8 cellular contexts compared by ENCODE assay signal in genomic region chr2:16756831-16757644, GRCh38.
DNase-seq lines count a peak whose midpoint lies in the region; ATAC-seq and TF ChIP-seq lines count a peak whose summit lies in the region.

No MANE protein-coding gene starts in this region.

- H4K8ac ChIP-seq in neuronal stem cell (ENCODE audit: low read depth, low read length), result no peak overlapping the region

- TF ChIP-seq CTCF in Peyer's patch (IDR thresholded peaks at IDR 0.05) (peak; percentile 73 to 84 (median 78)), fibroblast of villous mesenchyme (IDR thresholded peaks at IDR 0.05; ENCODE audit: insufficient read depth, low read depth, low read length) (peak; percentile 86)

- H3K27me3 Mint-ChIP-seq in IgD-negative memory B cell, result peaks cover 5% of the 10 kb centered on the region
- H3K27me3 Mint-ChIP-seq in activated T-helper 1 cell treated with anti-CD3 and anti-CD28 coated beads, Interleukin-12 subunit alpha, Interleukin-12 subunit beta, Interleukin-2, Interleukin-4 antibody, amounts not matched to agents 30 ng/mL and 10 ng/mL and 1 ng/mL, durations not matched to agents 14 hours and 24 hours and 36 hours (ENCODE audit: insufficient read depth), result peaks cover 2% of the 10 kb centered on the region

- no peaks in the 10 kb centered on the region for H3K27me3 ChIP-seq in Peyer's patch
- H3K27me3 ChIP-seq in neuronal stem cell (ENCODE audit: control insufficient read depth in 3 of 3, insufficient read depth in 3 of 3, low read depth in 1 of 3, low read length in 3 of 3), result peaks cover 0 to 11% (median 0%) of the 10 kb centered on the region in 3 experiments

- no CpG with 5 or more reads among the region's 21 CpGs for WGBS in neuronal stem cell (ENCODE audit: extremely low coverage in 2 of 2, insufficient read length in 2 of 2, insufficient replicate concordance in 1 of 2), 2 donors

- no peak overlapping the region for H2AFZ ChIP-seq in neuronal stem cell (ENCODE audit: low read length)

- TF ChIP-seq POLR2A in Peyer's patch (IDR thresholded peaks at IDR 0.05), result no peak

- no peak overlapping the region for H3K9ac ChIP-seq in neuronal stem cell (ENCODE audit: low read depth, low read length, poor library complexity)

- H3K27ac Mint-ChIP-seq in IgD-negative memory B cell, result peak overlapping the region in 2 of 3 donors; percentile 24 to 65
- no peak overlapping the region for H3K27ac Mint-ChIP-seq in activated T-helper 1 cell treated with anti-CD3 and anti-CD28 coated beads, Interleukin-12 subunit alpha, Interleukin-12 subunit beta, Interleukin-2, Interleukin-4 antibody, amounts not matched to agents 30 ng/mL and 10 ng/mL and 1 ng/mL, durations not matched to agents 14 hours and 24 hours and 36 hours

- H3K4me3 Mint-ChIP-seq in IgD-negative memory B cell, result peak overlapping the region in 2 of 4 donors; percentile 31 to 73
- H3K4me3 Mint-ChIP-seq in activated T-helper 1 cell treated with anti-CD3 and anti-CD28 coated beads, Interleukin-12 subunit alpha, Interleukin-12 subunit beta, Interleukin-2, Interleukin-4 antibody, amounts not matched to agents 30 ng/mL and 10 ng/mL and 1 ng/mL, durations not matched to agents 14 hours and 24 hours and 36 hours, result no peak overlapping the region

- H3K4me3 ChIP-seq in Peyer's patch, result no peak overlapping the region
- no peak overlapping the region for H3K4me3 ChIP-seq in fibroblast of villous mesenchyme (ENCODE audit: low read depth, low read length)
- H3K4me3 ChIP-seq in neuronal stem cell (ENCODE audit: low read length in 2 of 2), result no peak overlapping the region

- H3K4me2 ChIP-seq in neuronal stem cell (ENCODE audit: insufficient read depth, low read length, poor library complexity, severe bottlenecking), result no peak overlapping the region

- H2AK5ac ChIP-seq in neuronal stem cell (ENCODE audit: low read depth, low read length), result peak overlapping the region; percentile 73

- no peak overlapping the region for H3K18ac ChIP-seq in neuronal stem cell (ENCODE audit: low read length)

- no peaks in the 10 kb centered on the region for H3K79me1 ChIP-seq in neuronal stem cell (ENCODE audit: low read depth, low read length)

- H3K36me3 ChIP-seq in Peyer's patch, result no peaks in the 10 kb centered on the region
- H3K36me3 ChIP-seq in neuronal stem cell (replicated peaks in 1 of 2; ENCODE audit: control insufficient read depth in 2 of 2, insufficient read depth in 2 of 2, low read length in 2 of 2), result no peaks in the 10 kb centered on the region

- H3K4ac ChIP-seq in neuronal stem cell (ENCODE audit: low read length), result no peak overlapping the region

- H3K14ac ChIP-seq in neuronal stem cell (ENCODE audit: low read length), result no peak overlapping the region

- no peaks in the 10 kb centered on the region for H3K36me3 Mint-ChIP-seq in IgD-negative memory B cell
- no peaks in the 10 kb centered on the region for H3K36me3 Mint-ChIP-seq in activated T-helper 1 cell treated with anti-CD3 and anti-CD28 coated beads, Interleukin-12 subunit alpha, Interleukin-12 subunit beta, Interleukin-2, Interleukin-4 antibody, amounts not matched to agents 30 ng/mL and 10 ng/mL and 1 ng/mL, durations not matched to agents 14 hours and 24 hours and 36 hours (ENCODE audit: low read depth)

- H3K27ac ChIP-seq in Peyer's patch (no peak overlapping the region), neuronal stem cell (replicated peaks; ENCODE audit: low read length) (no peak overlapping the region)

- peaks cover 2 to 8% (median 4%) of the 10 kb centered on the region in 3 donors for H3K4me1 Mint-ChIP-seq in IgD-negative memory B cell
- no peaks in the 10 kb centered on the region for H3K4me1 Mint-ChIP-seq in activated T-helper 1 cell treated with anti-CD3 and anti-CD28 coated beads, Interleukin-12 subunit alpha, Interleukin-12 subunit beta, Interleukin-2, Interleukin-4 antibody, amounts not matched to agents 30 ng/mL and 10 ng/mL and 1 ng/mL, durations not matched to agents 14 hours and 24 hours and 36 hours (ENCODE audit: low read depth)

- intact Hi-C loops in activated T-helper 1 cell treated with anti-CD3 and anti-CD28 coated beads, Interleukin-12 subunit alpha, Interleukin-12 subunit beta, Interleukin-2, Interleukin-4 antibody, amounts not matched to agents 30 ng/mL and 10 ng/mL and 1 ng/mL, durations not matched to agents 14 hours and 24 hours and 36 hours (cut with micrococcal nuclease), result loop anchor here (1.0 to 2.0 kb wide), 5 partner anchors 139 to 818 kb away; no protein-coding TSS in a partner anchor

- H3K9me3 ChIP-seq in Peyer's patch, result no peaks in the 10 kb centered on the region
- no peaks in the 10 kb centered on the region for H3K9me3 ChIP-seq in neuronal stem cell (replicated peaks in 1 of 2; ENCODE audit: control insufficient read depth in 2 of 2, insufficient read depth in 1 of 2, low read depth in 1 of 2, low read length in 2 of 2)

- H2BK12ac ChIP-seq in neuronal stem cell (ENCODE audit: low read length), result no peak overlapping the region

- H3K4me1 ChIP-seq in Peyer's patch, result no peaks in the 10 kb centered on the region
- no peaks in the 10 kb centered on the region for H3K4me1 ChIP-seq in neuronal stem cell (ENCODE audit: control insufficient read depth in 2 of 2, insufficient read depth in 1 of 2, low read depth in 1 of 2, low read length in 2 of 2)

- H3K9me3 Mint-ChIP-seq in IgD-negative memory B cell, result no peaks in the 10 kb centered on the region
- H3K9me3 Mint-ChIP-seq in activated T-helper 1 cell treated with anti-CD3 and anti-CD28 coated beads, Interleukin-12 subunit alpha, Interleukin-12 subunit beta, Interleukin-2, Interleukin-4 antibody, amounts not matched to agents 30 ng/mL and 10 ng/mL and 1 ng/mL, durations not matched to agents 14 hours and 24 hours and 36 hours, result no peaks in the 10 kb centered on the region

- H4K91ac ChIP-seq in neuronal stem cell (ENCODE audit: low read depth, low read length, poor library complexity), result no peak overlapping the region

- no peak overlapping the region for H2BK5ac ChIP-seq in neuronal stem cell (ENCODE audit: low read length)

- peak; percentile 97 for ATAC-seq in GM21528 (IDR thresholded peaks at IDR 0.05; ENCODE audit: low FRiP score, unreplicated experiment)

- no peak overlapping the region for H3K23ac ChIP-seq in neuronal stem cell (ENCODE audit: low read depth, low read length, poor library complexity)

- H2BK120ac ChIP-seq in neuronal stem cell (ENCODE audit: low read depth, low read length), result no peak overlapping the region

- DNase-seq in DMS79 treated with DMSO at 0.1 percent for 48 hours (lab: John Stamatoyannopoulos, UW), result peak; percentile 63
- DNase-seq in Peyer's patch, result peak; percentile 70 to 87 (median 72)
- peak; percentile 47 for DNase-seq in activated T-helper 1 cell treated with anti-CD3 and anti-CD28 coated beads, Interleukin-12 subunit alpha, Interleukin-12 subunit beta, Interleukin-2, Interleukin-4 antibody, amounts not matched to agents 30 ng/mL and 10 ng/mL and 1 ng/mL, durations not matched to agents 14 hours and 24 hours and 36 hours (ENCODE audit: low spot score)
- peak; percentile 78 for DNase-seq in fibroblast of villous mesenchyme (ENCODE audit: low read depth)
- peak; percentile 69 for DNase-seq in neuronal stem cell (ENCODE audit: low spot score)
- peak; percentile 89 for DNase-seq in superior temporal gyrus (ENCODE audit: extremely low spot score)

- no peak overlapping the region for H2BK15ac ChIP-seq in neuronal stem cell (ENCODE audit: low read length)
